Comparison of ENCODE assay signal across 8 cellular contexts in the genomic region with DNA sequence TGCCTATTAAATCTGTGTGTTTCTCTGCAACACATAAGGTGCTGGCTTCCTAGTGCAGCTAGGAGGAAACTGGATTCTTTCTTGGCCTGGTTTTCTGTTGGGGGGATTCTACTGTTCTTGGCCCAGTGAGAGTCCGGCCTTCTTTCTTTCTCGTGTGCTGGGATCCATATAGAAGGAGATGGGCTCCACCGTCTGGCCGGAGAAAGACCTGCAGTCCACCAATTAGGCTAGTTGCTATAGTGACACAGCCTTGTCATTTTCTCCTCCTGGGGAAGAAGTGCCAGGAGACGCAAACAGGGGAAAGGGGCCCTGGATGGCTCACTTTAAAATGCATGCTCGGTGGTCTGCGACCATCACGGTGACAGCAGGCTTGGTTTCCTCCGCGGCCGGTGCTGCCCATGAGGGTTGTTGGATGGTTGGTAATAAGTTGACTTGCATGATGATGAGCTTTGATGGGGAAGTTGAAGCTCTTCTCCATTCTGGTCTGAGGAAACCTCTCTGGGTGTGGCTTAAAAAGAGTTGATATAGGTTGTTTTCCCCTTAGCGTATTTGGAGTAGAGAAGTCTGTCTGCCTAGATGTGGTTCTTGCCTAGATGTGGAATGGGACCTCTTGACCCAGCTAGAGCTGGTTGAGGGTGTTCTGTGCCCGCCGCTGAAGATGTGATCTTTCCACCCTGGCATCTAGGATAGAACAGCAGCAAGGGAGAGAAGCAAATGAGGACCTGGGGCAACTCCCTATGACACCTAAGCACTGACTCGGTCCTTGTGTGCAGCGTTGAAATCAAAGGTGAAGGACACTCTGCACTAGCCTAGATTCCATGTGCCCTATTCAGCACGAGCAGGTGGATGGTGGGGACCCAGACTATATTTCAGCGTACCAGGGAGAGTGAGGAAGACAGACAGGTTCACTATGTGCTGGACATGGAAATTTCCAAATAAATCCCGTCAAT.
DNase-seq lines count a peak whose midpoint lies in the region; ATAC-seq and TF ChIP-seq lines count a peak whose summit lies in the region.

No MANE protein-coding gene starts in this region.

- H3K27ac Mint-ChIP-seq in activated naive CD8-positive, alpha-beta T cell treated with anti-CD3 and anti-CD28 coated beads, Interleukin-2, amount 10 ng/mL, durations not matched to agents 7 days and 5 days = no peak overlapping the region

- ATAC-seq in activated naive CD8-positive, alpha-beta T cell treated with anti-CD3 and anti-CD28 coated beads, Interleukin-2, amount 10 ng/mL, durations not matched to agents 7 days and 5 days (ENCODE audit: low read depth) = no peak
- ATAC-seq in heart right ventricle = peak in 7 of 8 donors; percentile 48 to 79 (median 56)
- no peak for ATAC-seq in GM19467 (IDR thresholded peaks at IDR 0.05; ENCODE audit: unreplicated experiment)

- TF ChIP-seq CTCF in heart right ventricle (IDR thresholded peaks at IDR 0.05) = peak; percentile 33 to 77 (median 68)

- no peaks in the 10 kb centered on the region for H3K9me3 ChIP-seq in heart right ventricle

- peaks cover 36% of the 10 kb centered on the region for H3K27me3 Mint-ChIP-seq in activated naive CD8-positive, alpha-beta T cell treated with anti-CD3 and anti-CD28 coated beads, Interleukin-2, amount 10 ng/mL, durations not matched to agents 7 days and 5 days

- no peak overlapping the region for H3K27ac ChIP-seq in heart right ventricle

- 32 to 34% methylated on average over 19 of the region's 19 CpGs for WGBS in heart right ventricle, 2 donors

- POLR2A ChIA-PET in activated naive CD8-positive, alpha-beta T cell treated with anti-CD3 and anti-CD28 coated beads, Interleukin-2, amount 10 ng/mL, durations not matched to agents 7 days and 5 days (lab: Charles Lee) = no interaction called here

- H3K4me1 Mint-ChIP-seq in activated naive CD8-positive, alpha-beta T cell treated with anti-CD3 and anti-CD28 coated beads, Interleukin-2, amount 10 ng/mL, durations not matched to agents 7 days and 5 days = no peaks in the 10 kb centered on the region

- no peaks in the 10 kb centered on the region for H3K36me3 Mint-ChIP-seq in activated naive CD8-positive, alpha-beta T cell treated with anti-CD3 and anti-CD28 coated beads, Interleukin-2, amount 10 ng/mL, durations not matched to agents 7 days and 5 days

- no peaks in the 10 kb centered on the region for H3K36me3 ChIP-seq in heart right ventricle

- no peaks in the 10 kb centered on the region for H3K9me3 Mint-ChIP-seq in activated naive CD8-positive, alpha-beta T cell treated with anti-CD3 and anti-CD28 coated beads, Interleukin-2, amount 10 ng/mL, durations not matched to agents 7 days and 5 days

- H3K4me1 ChIP-seq in heart right ventricle = peaks cover 0 to 16% (median 7%) of the 10 kb centered on the region in 9 donors

- intact Hi-C loops in heart right ventricle (cut with DNase I) = loop anchor here in 3 of 10 donors (5.0 to 10.0 kb wide), 3 partner anchors 1278 to 1698 kb away; no protein-coding TSS in a partner anchor

- no peak overlapping the region for H3K4me3 ChIP-seq in heart right ventricle

- no peak overlapping the region for H3K4me3 Mint-ChIP-seq in activated naive CD8-positive, alpha-beta T cell treated with anti-CD3 and anti-CD28 coated beads, Interleukin-2, amount 10 ng/mL, durations not matched to agents 7 days and 5 days

- H3K27me3 ChIP-seq in heart right ventricle = peaks cover 8 to 82% (median 65%) of the 10 kb centered on the region in 7 donors

- DNase-seq in CMK (ENCODE audit: low read depth) = peak; percentile 22
- peak; percentile 72 for DNase-seq in H4 (ENCODE audit: low spot score)
- peak; percentile 68 to 90 for DNase-seq in NCI-H524 (lab: John Stamatoyannopoulos, UW)
- DNase-seq in activated naive CD8-positive, alpha-beta T cell treated with anti-CD3 and anti-CD28 coated beads, Interleukin-2, amount 10 ng/mL, durations not matched to agents 7 days and 5 days = peak; percentile 45
- DNase-seq in heart right ventricle = peak; percentile 34 to 39
- DNase-seq in renal cortical epithelial cell (ENCODE audit: low read depth) = peak; percentile 32
- no peak for DNase-seq in activated gamma-delta T cell (lab: John Stamatoyannopoulos, UW)

Comparison
In these comparisons a context has a peak if more than half of its experiments do, and no peak if none do; other contexts are left out.
1. ATAC-seq: peak in heart right ventricle (7 of 8); none in activated naive CD8-positive, alpha-beta T cell treated with anti-CD3 and anti-CD28 coated beads, Interleukin-2, amount 10 ng/mL, durations not matched to agents 7 days and 5 days (single experiment) and GM19467 (single experiment).